ENCODE assay signal across 1 cellular context in the genomic region with DNA sequence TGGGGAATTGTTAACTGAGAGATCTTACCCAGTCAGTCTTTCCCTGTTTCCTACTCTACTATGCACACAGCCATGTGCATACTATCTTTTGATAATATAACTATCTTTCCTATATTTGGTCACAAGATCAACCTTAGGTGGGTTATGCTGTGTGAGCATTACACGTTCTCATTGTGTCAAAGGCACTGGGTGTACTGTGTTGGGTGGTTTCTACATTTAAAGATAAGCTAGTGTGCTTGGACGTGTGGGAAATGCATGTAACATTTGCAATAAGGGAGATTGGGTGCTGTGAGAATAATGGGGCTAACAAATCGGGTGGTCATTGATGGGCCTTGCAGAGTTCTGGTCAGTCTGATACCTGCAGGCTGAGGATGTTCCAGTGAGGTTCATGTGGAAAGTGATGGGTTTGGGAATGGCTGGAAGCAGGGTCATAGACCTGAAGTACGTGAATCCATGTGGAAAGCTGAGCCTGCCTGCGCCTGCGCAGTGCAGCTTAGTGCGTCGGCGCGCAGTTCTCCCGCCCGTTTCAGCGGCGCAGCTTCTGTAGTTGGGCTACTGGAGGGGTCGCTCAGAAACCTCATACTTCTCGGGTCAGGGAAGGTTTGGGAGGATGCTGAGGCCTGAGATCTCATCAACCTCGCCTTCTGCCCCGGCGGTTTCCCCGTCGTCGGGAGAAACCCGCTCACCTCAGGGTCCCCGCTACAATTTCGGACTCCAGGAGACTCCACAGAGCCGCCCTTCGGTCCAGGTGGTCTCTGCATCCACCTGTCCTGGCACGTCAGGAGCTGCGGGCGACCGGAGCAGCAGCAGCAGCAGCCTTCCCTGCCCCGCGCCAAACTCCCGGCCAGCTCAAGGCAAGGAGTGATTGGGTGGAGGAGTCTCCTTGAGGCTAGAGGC.
TF ChIP-seq lines count a peak whose summit lies in the region.

A gene (plus strand): TSS at position 507 of the 897 bp plus-strand sequence. CDS start 104 bp downstream, at position 611.

TF ChIP-seq in K562, 482 proteins besides CTCF, POLR2A, EP300 and RAD21 (continued from another document and continues in another):
- TF ChIP-seq, protein P1, sequence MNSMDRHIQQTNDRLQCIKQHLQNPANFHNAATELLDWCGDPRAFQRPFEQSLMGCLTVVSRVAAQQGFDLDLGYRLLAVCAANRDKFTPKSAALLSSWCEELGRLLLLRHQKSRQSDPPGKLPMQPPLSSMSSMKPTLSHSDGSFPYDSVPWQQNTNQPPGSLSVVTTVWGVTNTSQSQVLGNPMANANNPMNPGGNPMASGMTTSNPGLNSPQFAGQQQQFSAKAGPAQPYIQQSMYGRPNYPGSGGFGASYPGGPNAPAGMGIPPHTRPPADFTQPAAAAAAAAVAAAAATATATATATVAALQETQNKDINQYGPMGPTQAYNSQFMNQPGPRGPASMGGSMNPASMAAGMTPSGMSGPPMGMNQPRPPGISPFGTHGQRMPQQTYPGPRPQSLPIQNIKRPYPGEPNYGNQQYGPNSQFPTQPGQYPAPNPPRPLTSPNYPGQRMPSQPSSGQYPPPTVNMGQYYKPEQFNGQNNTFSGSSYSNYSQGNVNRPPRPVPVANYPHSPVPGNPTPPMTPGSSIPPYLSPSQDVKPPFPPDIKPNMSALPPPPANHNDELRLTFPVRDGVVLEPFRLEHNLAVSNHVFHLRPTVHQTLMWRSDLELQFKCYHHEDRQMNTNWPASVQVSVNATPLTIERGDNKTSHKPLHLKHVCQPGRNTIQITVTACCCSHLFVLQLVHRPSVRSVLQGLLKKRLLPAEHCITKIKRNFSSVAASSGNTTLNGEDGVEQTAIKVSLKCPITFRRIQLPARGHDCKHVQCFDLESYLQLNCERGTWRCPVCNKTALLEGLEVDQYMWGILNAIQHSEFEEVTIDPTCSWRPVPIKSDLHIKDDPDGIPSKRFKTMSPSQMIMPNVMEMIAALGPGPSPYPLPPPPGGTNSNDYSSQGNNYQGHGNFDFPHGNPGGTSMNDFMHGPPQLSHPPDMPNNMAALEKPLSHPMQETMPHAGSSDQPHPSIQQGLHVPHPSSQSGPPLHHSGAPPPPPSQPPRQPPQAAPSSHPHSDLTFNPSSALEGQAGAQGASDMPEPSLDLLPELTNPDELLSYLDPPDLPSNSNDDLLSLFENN (IDR thresholded peaks at IDR 0.05; ENCODE audit: low read depth in 2 of 2, low read length in 2 of 2) = peak in 1 of 2 experiments; percentile 55; a peak in 1 of 4 replicates
- TF ChIP-seq ZNF3 (CRISPR knock-in tag; IDR thresholded peaks at IDR 0.05) (no peak), HDGF (IDR thresholded peaks at IDR 0.05) (no peak), BRF1 (IDR thresholded peaks at IDR 0.05; ENCODE audit: borderline replicate concordance, extremely low read depth, insufficient read length) (no peak), ADNP (tag; IDR thresholded peaks at IDR 0.05) (no peak), PPARD (CRISPR knock-in tag; IDR thresholded peaks at IDR 0.05) (no peak), ZBTB1 (CRISPR knock-in tag; IDR thresholded peaks at IDR 0.05; ENCODE audit: borderline replicate concordance, low read depth) (no peak), CCAR2 (IDR thresholded peaks at IDR 0.05; ENCODE audit: low read depth, low read length) (no peak), ZNF408 (CRISPR knock-in tag; IDR thresholded peaks at IDR 0.05; ENCODE audit: low read depth) (no peak), NFIC (IDR thresholded peaks at IDR 0.05) (peak; percentile 27), NR1H2 (CRISPR knock-in tag; IDR thresholded peaks at IDR 0.05) (no peak), BCL6 (CRISPR knock-in tag; IDR thresholded peaks at IDR 0.05) (no peak), TARDBP (IDR thresholded peaks at IDR 0.05) (no peak), HOXB6 (CRISPR knock-in tag; IDR thresholded peaks at IDR 0.05; ENCODE audit: borderline replicate concordance) (no peak), ZNF766 (CRISPR knock-in tag; conservative IDR thresholded peaks at IDR 0.05) (no peak), ZNF217 (CRISPR knock-in tag; IDR thresholded peaks at IDR 0.05) (no peak), PYGO2 (tag; IDR thresholded peaks at IDR 0.05) (no peak), ERF (CRISPR knock-in tag; IDR thresholded peaks at IDR 0.05) (peak; percentile 97), MTF1 (CRISPR knock-in tag; IDR thresholded peaks at IDR 0.05; ENCODE audit: borderline replicate concordance) (no peak), CBFA2T2 (conservative IDR thresholded peaks at IDR 0.05) (no peak), NFRKB (IDR thresholded peaks at IDR 0.05; ENCODE audit: low read depth) (no peak), PHB (CRISPR knock-in tag; IDR thresholded peaks at IDR 0.05) (no peak; the same call in none of the 2 replicates), ATF7 (IDR thresholded peaks at IDR 0.05) (no peak), SMARCE1 (IDR thresholded peaks at IDR 0.05) (no peak), SAP30 (IDR thresholded peaks at IDR 0.05; ENCODE audit: borderline replicate concordance, insufficient read depth, low read depth, low read length, poor library complexity, severe bottlenecking) (no peak), FOXM1 (IDR thresholded peaks at IDR 0.05; ENCODE audit: low read depth) (no peak), FOXM1 (CRISPR knock-in tag; IDR thresholded peaks at IDR 0.05; ENCODE audit: low read depth) (no peak), PRMT5 (CRISPR knock-in tag; IDR thresholded peaks at IDR 0.05) (no peak), KHSRP (IDR thresholded peaks at IDR 0.05) (peak; percentile 75; the same call in 1 of the 2 replicates), TCF7L2 (IDR thresholded peaks at IDR 0.05; ENCODE audit: low read depth, low read length) (no peak), LCOR (CRISPR knock-in tag; IDR thresholded peaks at IDR 0.05) (peak; percentile 67; the same call in 1 of the 2 replicates), ZKSCAN3 (CRISPR knock-in tag; IDR thresholded peaks at IDR 0.05) (no peak), JUND (IDR thresholded peaks at IDR 0.05; ENCODE audit: borderline replicate concordance, low read depth, low read length) (no peak), JUND (tag; IDR thresholded peaks at IDR 0.05; ENCODE audit: borderline replicate concordance, low read depth, low read length) (peak; percentile 9; the same call in 1 of the 3 replicates), C11orf30 (IDR thresholded peaks at IDR 0.05; ENCODE audit: low read depth) (no peak), RBM22 (IDR thresholded peaks at IDR 0.05; ENCODE audit: low read depth, low read length, poor library complexity, severe bottlenecking) (peak; percentile 97), IRF2 (CRISPR knock-in tag; IDR thresholded peaks at IDR 0.05) (no peak), ZNF174 (CRISPR knock-in tag; IDR thresholded peaks at IDR 0.05) (no peak), HCFC1 (IDR thresholded peaks at IDR 0.05; ENCODE audit: low read depth, low read length) (no peak), WHSC1 (IDR thresholded peaks at IDR 0.05; ENCODE audit: low read length) (no peak), ZBTB17 (CRISPR knock-in tag; IDR thresholded peaks at IDR 0.05) (peak; percentile 83), NCOA6 (IDR thresholded peaks at IDR 0.05) (0 out of 2 replicates have a peak, but pooled peaks have one; percentile 21), POLR2AphosphoS2 (IDR thresholded peaks at IDR 0.05; ENCODE audit: low read length) (peak; percentile 96), HNRNPK (IDR thresholded peaks at IDR 0.05; ENCODE audit: low read depth, low read length, poor library complexity, severe bottlenecking) (no peak), SREBF2 (CRISPR knock-in tag; IDR thresholded peaks at IDR 0.05) (no peak), TBL1XR1 (IDR thresholded peaks at IDR 0.05; ENCODE audit: low read length in 2 of 2) (no peak), ETV5 (CRISPR knock-in tag; IDR thresholded peaks at IDR 0.05; ENCODE audit: low read depth) (no peak), HMG20A (CRISPR knock-in tag; conservative IDR thresholded peaks at IDR 0.05) (peak; percentile 55; the same call in 1 of the 2 replicates), TFAM (CRISPR knock-in tag; conservative IDR thresholded peaks at IDR 0.05) (no peak), ARNT (IDR thresholded peaks at IDR 0.05) (peak in 1 of 2 experiments; percentile 40; a peak in 1 of 4 replicates), FOXJ3 (CRISPR knock-in tag; IDR thresholded peaks at IDR 0.05) (no peak)
- TF ChIP-seq, protein P2, sequence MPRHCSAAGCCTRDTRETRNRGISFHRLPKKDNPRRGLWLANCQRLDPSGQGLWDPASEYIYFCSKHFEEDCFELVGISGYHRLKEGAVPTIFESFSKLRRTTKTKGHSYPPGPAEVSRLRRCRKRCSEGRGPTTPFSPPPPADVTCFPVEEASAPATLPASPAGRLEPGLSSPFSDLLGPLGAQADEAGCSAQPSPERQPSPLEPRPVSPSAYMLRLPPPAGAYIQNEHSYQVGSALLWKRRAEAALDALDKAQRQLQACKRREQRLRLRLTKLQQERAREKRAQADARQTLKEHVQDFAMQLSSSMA (CRISPR knock-in tag; IDR thresholded peaks at IDR 0.05) = 0 out of 2 replicates have a peak, but pooled peaks have one; percentile 44
- TF ChIP-seq, protein P3, sequence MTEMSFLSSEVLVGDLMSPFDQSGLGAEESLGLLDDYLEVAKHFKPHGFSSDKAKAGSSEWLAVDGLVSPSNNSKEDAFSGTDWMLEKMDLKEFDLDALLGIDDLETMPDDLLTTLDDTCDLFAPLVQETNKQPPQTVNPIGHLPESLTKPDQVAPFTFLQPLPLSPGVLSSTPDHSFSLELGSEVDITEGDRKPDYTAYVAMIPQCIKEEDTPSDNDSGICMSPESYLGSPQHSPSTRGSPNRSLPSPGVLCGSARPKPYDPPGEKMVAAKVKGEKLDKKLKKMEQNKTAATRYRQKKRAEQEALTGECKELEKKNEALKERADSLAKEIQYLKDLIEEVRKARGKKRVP (CRISPR knock-in tag; IDR thresholded peaks at IDR 0.05) = peak; percentile 80
- TF ChIP-seq, protein P4, sequence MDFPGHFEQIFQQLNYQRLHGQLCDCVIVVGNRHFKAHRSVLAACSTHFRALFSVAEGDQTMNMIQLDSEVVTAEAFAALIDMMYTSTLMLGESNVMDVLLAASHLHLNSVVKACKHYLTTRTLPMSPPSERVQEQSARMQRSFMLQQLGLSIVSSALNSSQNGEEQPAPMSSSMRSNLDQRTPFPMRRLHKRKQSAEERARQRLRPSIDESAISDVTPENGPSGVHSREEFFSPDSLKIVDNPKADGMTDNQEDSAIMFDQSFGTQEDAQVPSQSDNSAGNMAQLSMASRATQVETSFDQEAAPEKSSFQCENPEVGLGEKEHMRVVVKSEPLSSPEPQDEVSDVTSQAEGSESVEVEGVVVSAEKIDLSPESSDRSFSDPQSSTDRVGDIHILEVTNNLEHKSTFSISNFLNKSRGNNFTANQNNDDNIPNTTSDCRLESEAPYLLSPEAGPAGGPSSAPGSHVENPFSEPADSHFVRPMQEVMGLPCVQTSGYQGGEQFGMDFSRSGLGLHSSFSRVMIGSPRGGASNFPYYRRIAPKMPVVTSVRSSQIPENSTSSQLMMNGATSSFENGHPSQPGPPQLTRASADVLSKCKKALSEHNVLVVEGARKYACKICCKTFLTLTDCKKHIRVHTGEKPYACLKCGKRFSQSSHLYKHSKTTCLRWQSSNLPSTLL (IDR thresholded peaks at IDR 0.05) = no peak
- TF ChIP-seq, protein P5, sequence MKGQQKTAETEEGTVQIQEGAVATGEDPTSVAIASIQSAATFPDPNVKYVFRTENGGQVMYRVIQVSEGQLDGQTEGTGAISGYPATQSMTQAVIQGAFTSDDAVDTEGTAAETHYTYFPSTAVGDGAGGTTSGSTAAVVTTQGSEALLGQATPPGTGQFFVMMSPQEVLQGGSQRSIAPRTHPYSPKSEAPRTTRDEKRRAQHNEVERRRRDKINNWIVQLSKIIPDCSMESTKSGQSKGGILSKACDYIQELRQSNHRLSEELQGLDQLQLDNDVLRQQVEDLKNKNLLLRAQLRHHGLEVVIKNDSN (CRISPR knock-in tag; IDR thresholded peaks at IDR 0.05) = peak; percentile 64; the same call in 1 of the 2 replicates
- TF ChIP-seq, protein P6, sequence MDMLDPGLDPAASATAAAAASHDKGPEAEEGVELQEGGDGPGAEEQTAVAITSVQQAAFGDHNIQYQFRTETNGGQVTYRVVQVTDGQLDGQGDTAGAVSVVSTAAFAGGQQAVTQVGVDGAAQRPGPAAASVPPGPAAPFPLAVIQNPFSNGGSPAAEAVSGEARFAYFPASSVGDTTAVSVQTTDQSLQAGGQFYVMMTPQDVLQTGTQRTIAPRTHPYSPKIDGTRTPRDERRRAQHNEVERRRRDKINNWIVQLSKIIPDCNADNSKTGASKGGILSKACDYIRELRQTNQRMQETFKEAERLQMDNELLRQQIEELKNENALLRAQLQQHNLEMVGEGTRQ (CRISPR knock-in tag; IDR thresholded peaks at IDR 0.05) = no peak
- TF ChIP-seq, protein P7, sequence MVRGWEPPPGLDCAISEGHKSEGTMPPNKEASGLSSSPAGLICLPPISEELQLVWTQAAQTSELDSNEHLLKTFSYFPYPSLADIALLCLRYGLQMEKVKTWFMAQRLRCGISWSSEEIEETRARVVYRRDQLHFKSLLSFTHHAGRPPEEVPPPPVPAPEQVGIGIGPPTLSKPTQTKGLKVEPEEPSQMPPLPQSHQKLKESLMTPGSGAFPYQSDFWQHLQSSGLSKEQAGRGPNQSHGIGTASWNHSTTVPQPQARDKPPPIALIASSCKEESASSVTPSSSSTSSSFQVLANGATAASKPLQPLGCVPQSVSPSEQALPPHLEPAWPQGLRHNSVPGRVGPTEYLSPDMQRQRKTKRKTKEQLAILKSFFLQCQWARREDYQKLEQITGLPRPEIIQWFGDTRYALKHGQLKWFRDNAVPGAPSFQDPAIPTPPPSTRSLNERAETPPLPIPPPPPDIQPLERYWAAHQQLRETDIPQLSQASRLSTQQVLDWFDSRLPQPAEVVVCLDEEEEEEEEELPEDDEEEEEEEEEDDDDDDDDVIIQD (CRISPR knock-in tag; IDR thresholded peaks at IDR 0.05) = peak; percentile 67; the same call in 1 of the 2 replicates
- TF ChIP-seq, protein P8, sequence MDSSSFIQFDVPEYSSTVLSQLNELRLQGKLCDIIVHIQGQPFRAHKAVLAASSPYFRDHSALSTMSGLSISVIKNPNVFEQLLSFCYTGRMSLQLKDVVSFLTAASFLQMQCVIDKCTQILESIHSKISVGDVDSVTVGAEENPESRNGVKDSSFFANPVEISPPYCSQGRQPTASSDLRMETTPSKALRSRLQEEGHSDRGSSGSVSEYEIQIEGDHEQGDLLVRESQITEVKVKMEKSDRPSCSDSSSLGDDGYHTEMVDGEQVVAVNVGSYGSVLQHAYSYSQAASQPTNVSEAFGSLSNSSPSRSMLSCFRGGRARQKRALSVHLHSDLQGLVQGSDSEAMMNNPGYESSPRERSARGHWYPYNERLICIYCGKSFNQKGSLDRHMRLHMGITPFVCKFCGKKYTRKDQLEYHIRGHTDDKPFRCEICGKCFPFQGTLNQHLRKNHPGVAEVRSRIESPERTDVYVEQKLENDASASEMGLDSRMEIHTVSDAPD (CRISPR knock-in tag; IDR thresholded peaks at IDR 0.05) = no peak
- TF ChIP-seq, protein P9, sequence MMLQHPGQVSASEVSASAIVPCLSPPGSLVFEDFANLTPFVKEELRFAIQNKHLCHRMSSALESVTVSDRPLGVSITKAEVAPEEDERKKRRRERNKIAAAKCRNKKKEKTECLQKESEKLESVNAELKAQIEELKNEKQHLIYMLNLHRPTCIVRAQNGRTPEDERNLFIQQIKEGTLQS (IDR thresholded peaks at IDR 0.05) = no peak
- TF ChIP-seq, protein P9 (CRISPR knock-in tag; conservative IDR thresholded peaks at IDR 0.05) = peak; percentile 15; the same call in 1 of the 2 replicates
